Comparison of ENCODE assay signal across 8 cellular contexts in genomic region chr3:123066896-123067688, GRCh38. TPM values are rescaled to one million over a fixed set of nuclear protein-coding genes. Genes with fewer than 3 reads are reported as not detected.
DNase-seq lines count a peak whose midpoint lies in the region; ATAC-seq and TF ChIP-seq lines count a peak whose summit lies in the region.

TSS of gene PDIA5 (plus strand) at chr3:123067025. CDS start at chr3:123067165, 140 bp downstream.

- DNase-seq in GM13977 (ENCODE audit: low spot score) (peak; percentile 88), NCI-H1694 (lab: John Stamatoyannopoulos, UW) (peak; percentile 68), T-helper 17 cell (peak in 1 of 3 donors; percentile 10), astrocyte of the cerebellum (ENCODE audit: low read depth) (peak; percentile 60), hypothalamus (lab: John Stamatoyannopoulos, UW) (peak; percentile 18 to 94 (median 84)), retina (peak; percentile 91), cortex of kidney (lab: John Stamatoyannopoulos, UW) (no peak)

- H3K4me3 Mint-ChIP-seq in T-helper 17 cell: peak within 1 kb of the TSS; percentile 84

- H3K36me3 Mint-ChIP-seq in T-helper 17 cell (ENCODE audit: low read depth): no peaks in the 10 kb centered on the region

- H3K4me1 Mint-ChIP-seq in T-helper 17 cell: peaks cover 23% of the 10 kb centered on the region

- peaks cover 6% of the 10 kb centered on the region for H3K27me3 Mint-ChIP-seq in T-helper 17 cell

- H3K9me3 ChIP-seq in T-helper 17 cell (ENCODE audit: control insufficient read depth, low read length, poor library complexity, severe bottlenecking): no peaks in the 10 kb centered on the region

- H3K4me3 ChIP-seq in astrocyte of the cerebellum (ENCODE audit: low read depth, low read length): peak within 1 kb of the TSS; percentile 91

- peak within 1 kb of the TSS; percentile 49 for H3K27ac Mint-ChIP-seq in T-helper 17 cell

- peak; percentile 92 for ATAC-seq in HG02852 (IDR thresholded peaks at IDR 0.05; ENCODE audit: unreplicated experiment)
- ATAC-seq in T-helper 17 cell: peak; percentile 76

- TF ChIP-seq CTCF in GM13977 (IDR thresholded peaks at IDR 0.05; ENCODE audit: extremely low read depth, insufficient read depth, missing control alignments) (no peak), astrocyte of the cerebellum (IDR thresholded peaks at IDR 0.05; ENCODE audit: low read depth, low read length, missing control alignments) (no peak)

- in situ Hi-C loops in GM13977 (cut with MboI; ENCODE audit: low pct_unique_long_range_greater_than_20kb, low sequenced_read_pairs, unreplicated experiment): no loop called here
- in situ Hi-C loops in astrocyte of the cerebellum (cut with HindIII; ENCODE audit: low sequenced_read_pairs): no loop called here

RNA-seq across cellular contexts. Expression of gene PDIA5, which starts in this region (rescaled TPM):
- 1 to 10 TPM; 4.6 to 6.2 TPM for total RNA-seq in T-helper 17 cell
